10 cellular contexts compared by ENCODE assay signal in the genomic region with DNA sequence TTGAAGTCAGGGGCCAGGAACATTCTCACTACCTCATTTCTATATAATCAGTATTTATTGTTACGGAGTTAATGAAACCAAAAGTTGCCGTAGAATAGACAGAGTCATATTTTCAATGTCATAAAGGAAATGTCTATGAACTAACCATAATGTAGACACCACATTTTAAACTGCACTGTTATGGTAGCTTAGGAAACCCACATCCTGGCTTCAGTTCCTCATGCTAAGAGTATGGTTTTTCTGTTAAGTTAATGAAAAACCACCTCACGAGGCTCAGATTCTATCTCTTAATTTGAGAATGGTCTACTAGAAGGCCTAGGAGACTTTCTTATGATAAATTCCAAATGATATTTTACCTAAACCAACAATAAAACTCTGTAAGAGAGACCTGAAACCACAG.
DNase-seq lines count a peak whose midpoint lies in the region; ATAC-seq and TF ChIP-seq lines count a peak whose summit lies in the region.
"Had no signal": no experiment of that assay in that cellular context is flagged by ENCODE, and none has a peak within 500 bp of the region (broad histone marks: within the 10 kb centered on the region; RNA-seq: fewer than 3 reads in every experiment).

No MANE protein-coding gene starts in this region.

- no peaks in the 10 kb centered on the region for H3K27me3 ChIP-seq in CD4-positive, CD25-positive, alpha-beta regulatory T cell (ENCODE audit: control insufficient read depth, insufficient read depth, low read length)
- no peaks in the 10 kb centered on the region for H3K27me3 ChIP-seq in uterus
- no peaks in the 10 kb centered on the region for H3K27me3 ChIP-seq in Peyer's patch
- H3K27me3 ChIP-seq in brain microvascular endothelial cell (replicated peaks), result no peaks in the 10 kb centered on the region
- H3K27me3 ChIP-seq: gastroesophageal sphincter, right atrium auricular region had no signal

- H3K27me3 Mint-ChIP-seq in CD4-positive, CD25-positive, alpha-beta regulatory T cell, result no peaks in the 10 kb centered on the region

- peaks cover 23 to 38% (median 29%) of the 10 kb centered on the region in 4 donors for H3K4me1 Mint-ChIP-seq in CD4-positive, CD25-positive, alpha-beta regulatory T cell

- in situ Hi-C loops in brain microvascular endothelial cell (cut with HindIII; ENCODE audit: low pct_ligation_motif_present, low sequenced_read_pairs), result no loop called here

- TF ChIP-seq CTCF in uterus (IDR thresholded peaks at IDR 0.05) (no peak), Peyer's patch (IDR thresholded peaks at IDR 0.05) (no peak), brain microvascular endothelial cell (IDR thresholded peaks at IDR 0.05; ENCODE audit: low read depth, low read length, missing control alignments) (no peak)

- DNase-seq in CD4-positive, CD25-positive, alpha-beta regulatory T cell, result peak in 2 of 3 donors; percentile 69 to 89
- DNase-seq in OCI-M1 (lab: John Stamatoyannopoulos, UW) (peak; percentile 21), left lobe of liver (ENCODE audit: low spot score) (no peak), uterus (no peak), Peyer's patch (no peak), brain microvascular endothelial cell (no peak)

- H3K4me3 Mint-ChIP-seq in CD4-positive, CD25-positive, alpha-beta regulatory T cell, result peak overlapping the region; percentile 32 to 88 (median 43)

- H3K9me3 ChIP-seq in CD4-positive, CD25-positive, alpha-beta regulatory T cell (ENCODE audit: control insufficient read depth in 2 of 2, low read length in 2 of 2), result no peaks in the 10 kb centered on the region
- H3K9me3 ChIP-seq in uterus (no peaks in the 10 kb centered on the region), Peyer's patch (no peaks in the 10 kb centered on the region)
- H3K9me3 ChIP-seq: gastroesophageal sphincter, right atrium auricular region had no signal

- no peaks in the 10 kb centered on the region for H3K36me3 ChIP-seq in CD4-positive, CD25-positive, alpha-beta regulatory T cell (ENCODE audit: control insufficient read depth, insufficient read depth, low read length)
- no peaks in the 10 kb centered on the region for H3K36me3 ChIP-seq in uterus
- H3K36me3 ChIP-seq in Peyer's patch, result no peaks in the 10 kb centered on the region
- no peaks in the 10 kb centered on the region for H3K36me3 ChIP-seq in brain microvascular endothelial cell (replicated peaks)
- H3K36me3 ChIP-seq: gastroesophageal sphincter, right atrium auricular region had no signal

- peaks cover 0 to 4% (median 0%) of the 10 kb centered on the region in 7 donors for H3K9me3 Mint-ChIP-seq in CD4-positive, CD25-positive, alpha-beta regulatory T cell

- TF ChIP-seq POLR2A in uterus (IDR thresholded peaks at IDR 0.05), result no peak
- TF ChIP-seq POLR2A in Peyer's patch (IDR thresholded peaks at IDR 0.05), result no peak

- peak overlapping the region; percentile 16 for H3K27ac ChIP-seq in CD4-positive, CD25-positive, alpha-beta regulatory T cell (ENCODE audit: insufficient read depth, low read length, poor library complexity, severe bottlenecking)
- H3K27ac ChIP-seq in uterus, result no peak overlapping the region
- H3K27ac ChIP-seq in Peyer's patch, result no peak overlapping the region
- no peak overlapping the region for H3K27ac ChIP-seq in brain microvascular endothelial cell
- H3K27ac ChIP-seq: gastroesophageal sphincter, right atrium auricular region had no signal

- H3K4me1 ChIP-seq in CD4-positive, CD25-positive, alpha-beta regulatory T cell (ENCODE audit: control insufficient read depth, insufficient read depth, low read length, poor library complexity, severe bottlenecking), result peaks cover 16% of the 10 kb centered on the region
- H3K4me1 ChIP-seq in uterus, result no peaks in the 10 kb centered on the region
- H3K4me1 ChIP-seq in Peyer's patch, result peaks cover 0 to 4% (median 0%) of the 10 kb centered on the region in 4 donors
- H3K4me1 ChIP-seq: right atrium auricular region had no signal

- intact Hi-C loops in uterus (cut with DNase I; ENCODE audit: low total_unique reads), result no loop called here

- peak; percentile 89 to 95 for ATAC-seq in CD4-positive, CD25-positive, alpha-beta regulatory T cell (ENCODE audit: low read depth in 2 of 2)
- ATAC-seq in GM19025 (IDR thresholded peaks at IDR 0.05; ENCODE audit: low read depth, unreplicated experiment) (peak; percentile 100), HG02973 (IDR thresholded peaks at IDR 0.05; ENCODE audit: unreplicated experiment) (peak; percentile 100), left lobe of liver (no peak)
- ATAC-seq: gastroesophageal sphincter had no signal

- H3K4me3 ChIP-seq in CD4-positive, CD25-positive, alpha-beta regulatory T cell (ENCODE audit: low read depth, low read length), result peak overlapping the region; percentile 23
- H3K4me3 ChIP-seq in uterus, result no peak overlapping the region
- H3K4me3 ChIP-seq in Peyer's patch, result no peak overlapping the region
- H3K4me3 ChIP-seq in brain microvascular endothelial cell (ENCODE audit: low read depth, low read length), result no peak overlapping the region
- H3K4me3 ChIP-seq: gastroesophageal sphincter, right atrium auricular region had no signal

- peak overlapping the region; percentile 0 to 84 (median 65) for H3K27ac Mint-ChIP-seq in CD4-positive, CD25-positive, alpha-beta regulatory T cell

- no peaks in the 10 kb centered on the region for H3K36me3 Mint-ChIP-seq in CD4-positive, CD25-positive, alpha-beta regulatory T cell

Comparison
In these comparisons a context has a peak if more than half of its experiments do, and no peak if none do; other contexts are left out.
1. DNase-seq: peak in CD4-positive, CD25-positive, alpha-beta regulatory T cell (2 of 3) and OCI-M1 (single experiment); none in left lobe of liver (single experiment), uterus (0 of 2), Peyer's patch (0 of 3) and brain microvascular endothelial cell (single experiment).